ENCODE assay signal across 2 cellular contexts in the genomic region with DNA sequence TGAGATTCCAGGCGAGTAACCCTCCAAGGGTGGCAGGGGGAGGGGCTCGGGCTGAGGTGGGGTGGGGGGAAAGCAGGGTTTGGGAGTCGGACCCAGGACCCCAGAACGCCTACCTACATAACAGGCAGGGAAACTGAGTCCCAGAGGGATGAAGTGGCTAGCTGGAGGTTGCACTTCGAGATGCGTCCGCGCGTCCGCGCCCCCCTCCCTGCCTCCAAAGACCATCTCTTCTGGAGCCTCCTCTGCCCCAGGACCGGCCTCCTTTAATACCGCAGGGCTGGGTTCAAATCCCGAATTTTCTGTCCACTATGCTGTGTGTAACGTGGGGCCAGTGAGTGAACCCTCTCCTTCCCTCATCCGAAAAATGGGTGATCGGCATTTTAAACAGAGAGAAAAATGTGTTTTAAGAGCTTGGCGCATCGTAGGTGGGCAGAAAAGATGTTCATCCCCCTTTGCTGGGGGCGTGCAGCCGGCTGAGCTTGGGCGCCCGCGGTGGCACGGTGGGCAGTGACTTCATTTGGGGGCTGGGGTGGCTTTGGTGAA.
TF ChIP-seq lines count a peak whose summit lies in the region.

No MANE protein-coding gene starts in this region.

TF ChIP-seq in SK-N-SH, 30 proteins besides CTCF, POLR2A, EP300 and RAD21 (continued from another document):
- TF ChIP-seq, protein P1, sequence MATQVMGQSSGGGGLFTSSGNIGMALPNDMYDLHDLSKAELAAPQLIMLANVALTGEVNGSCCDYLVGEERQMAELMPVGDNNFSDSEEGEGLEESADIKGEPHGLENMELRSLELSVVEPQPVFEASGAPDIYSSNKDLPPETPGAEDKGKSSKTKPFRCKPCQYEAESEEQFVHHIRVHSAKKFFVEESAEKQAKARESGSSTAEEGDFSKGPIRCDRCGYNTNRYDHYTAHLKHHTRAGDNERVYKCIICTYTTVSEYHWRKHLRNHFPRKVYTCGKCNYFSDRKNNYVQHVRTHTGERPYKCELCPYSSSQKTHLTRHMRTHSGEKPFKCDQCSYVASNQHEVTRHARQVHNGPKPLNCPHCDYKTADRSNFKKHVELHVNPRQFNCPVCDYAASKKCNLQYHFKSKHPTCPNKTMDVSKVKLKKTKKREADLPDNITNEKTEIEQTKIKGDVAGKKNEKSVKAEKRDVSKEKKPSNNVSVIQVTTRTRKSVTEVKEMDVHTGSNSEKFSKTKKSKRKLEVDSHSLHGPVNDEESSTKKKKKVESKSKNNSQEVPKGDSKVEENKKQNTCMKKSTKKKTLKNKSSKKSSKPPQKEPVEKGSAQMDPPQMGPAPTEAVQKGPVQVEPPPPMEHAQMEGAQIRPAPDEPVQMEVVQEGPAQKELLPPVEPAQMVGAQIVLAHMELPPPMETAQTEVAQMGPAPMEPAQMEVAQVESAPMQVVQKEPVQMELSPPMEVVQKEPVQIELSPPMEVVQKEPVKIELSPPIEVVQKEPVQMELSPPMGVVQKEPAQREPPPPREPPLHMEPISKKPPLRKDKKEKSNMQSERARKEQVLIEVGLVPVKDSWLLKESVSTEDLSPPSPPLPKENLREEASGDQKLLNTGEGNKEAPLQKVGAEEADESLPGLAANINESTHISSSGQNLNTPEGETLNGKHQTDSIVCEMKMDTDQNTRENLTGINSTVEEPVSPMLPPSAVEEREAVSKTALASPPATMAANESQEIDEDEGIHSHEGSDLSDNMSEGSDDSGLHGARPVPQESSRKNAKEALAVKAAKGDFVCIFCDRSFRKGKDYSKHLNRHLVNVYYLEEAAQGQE (IDR thresholded peaks at IDR 0.05; ENCODE audit: low read depth, low read length): no peak
- TF ChIP-seq, protein P2, sequence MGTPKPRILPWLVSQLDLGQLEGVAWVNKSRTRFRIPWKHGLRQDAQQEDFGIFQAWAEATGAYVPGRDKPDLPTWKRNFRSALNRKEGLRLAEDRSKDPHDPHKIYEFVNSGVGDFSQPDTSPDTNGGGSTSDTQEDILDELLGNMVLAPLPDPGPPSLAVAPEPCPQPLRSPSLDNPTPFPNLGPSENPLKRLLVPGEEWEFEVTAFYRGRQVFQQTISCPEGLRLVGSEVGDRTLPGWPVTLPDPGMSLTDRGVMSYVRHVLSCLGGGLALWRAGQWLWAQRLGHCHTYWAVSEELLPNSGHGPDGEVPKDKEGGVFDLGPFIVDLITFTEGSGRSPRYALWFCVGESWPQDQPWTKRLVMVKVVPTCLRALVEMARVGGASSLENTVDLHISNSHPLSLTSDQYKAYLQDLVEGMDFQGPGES (IDR thresholded peaks at IDR 0.05; ENCODE audit: low read depth, low read length): no peak
- TF ChIP-seq SMC3 (IDR thresholded peaks at IDR 0.05; ENCODE audit: low read depth, low read length) (no peak), MXI1 (IDR thresholded peaks at IDR 0.05; ENCODE audit: low read depth, low read length) (no peak)
- TF ChIP-seq, protein P3, sequence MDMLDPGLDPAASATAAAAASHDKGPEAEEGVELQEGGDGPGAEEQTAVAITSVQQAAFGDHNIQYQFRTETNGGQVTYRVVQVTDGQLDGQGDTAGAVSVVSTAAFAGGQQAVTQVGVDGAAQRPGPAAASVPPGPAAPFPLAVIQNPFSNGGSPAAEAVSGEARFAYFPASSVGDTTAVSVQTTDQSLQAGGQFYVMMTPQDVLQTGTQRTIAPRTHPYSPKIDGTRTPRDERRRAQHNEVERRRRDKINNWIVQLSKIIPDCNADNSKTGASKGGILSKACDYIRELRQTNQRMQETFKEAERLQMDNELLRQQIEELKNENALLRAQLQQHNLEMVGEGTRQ (IDR thresholded peaks at IDR 0.05; ENCODE audit: borderline replicate concordance, low read depth, low read length): no peak

TF ChIP-seq in SK-N-SH treated with all-trans-retinoic acid at 6 μM for 48 hours, 23 proteins besides CTCF, POLR2A, EP300 and RAD21 (continued from another document):
- TF ChIP-seq, protein P4, sequence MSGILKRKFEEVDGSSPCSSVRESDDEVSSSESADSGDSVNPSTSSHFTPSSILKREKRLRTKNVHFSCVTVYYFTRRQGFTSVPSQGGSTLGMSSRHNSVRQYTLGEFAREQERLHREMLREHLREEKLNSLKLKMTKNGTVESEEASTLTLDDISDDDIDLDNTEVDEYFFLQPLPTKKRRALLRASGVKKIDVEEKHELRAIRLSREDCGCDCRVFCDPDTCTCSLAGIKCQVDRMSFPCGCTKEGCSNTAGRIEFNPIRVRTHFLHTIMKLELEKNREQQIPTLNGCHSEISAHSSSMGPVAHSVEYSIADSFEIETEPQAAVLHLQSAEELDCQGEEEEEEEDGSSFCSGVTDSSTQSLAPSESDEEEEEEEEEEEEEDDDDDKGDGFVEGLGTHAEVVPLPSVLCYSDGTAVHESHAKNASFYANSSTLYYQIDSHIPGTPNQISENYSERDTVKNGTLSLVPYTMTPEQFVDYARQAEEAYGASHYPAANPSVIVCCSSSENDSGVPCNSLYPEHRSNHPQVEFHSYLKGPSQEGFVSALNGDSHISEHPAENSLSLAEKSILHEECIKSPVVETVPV (CRISPR knock-in tag; IDR thresholded peaks at IDR 0.05): no peak
- TF ChIP-seq BACH2 (CRISPR knock-in tag; IDR thresholded peaks at IDR 0.05; ENCODE audit: borderline replicate concordance): no peak
- TF ChIP-seq ESRRG (CRISPR knock-in tag; IDR thresholded peaks at IDR 0.05): no peak
- TF ChIP-seq TCF4 (CRISPR knock-in tag; IDR thresholded peaks at IDR 0.05; ENCODE audit: borderline replicate concordance): no peak
- no peak for TF ChIP-seq ZNF565 (CRISPR knock-in tag; conservative IDR thresholded peaks at IDR 0.05; ENCODE audit: low read depth)
- TF ChIP-seq ARNTL (CRISPR knock-in tag; IDR thresholded peaks at IDR 0.05; ENCODE audit: borderline replicate concordance, low read depth): no peak
- TF ChIP-seq, protein P5, sequence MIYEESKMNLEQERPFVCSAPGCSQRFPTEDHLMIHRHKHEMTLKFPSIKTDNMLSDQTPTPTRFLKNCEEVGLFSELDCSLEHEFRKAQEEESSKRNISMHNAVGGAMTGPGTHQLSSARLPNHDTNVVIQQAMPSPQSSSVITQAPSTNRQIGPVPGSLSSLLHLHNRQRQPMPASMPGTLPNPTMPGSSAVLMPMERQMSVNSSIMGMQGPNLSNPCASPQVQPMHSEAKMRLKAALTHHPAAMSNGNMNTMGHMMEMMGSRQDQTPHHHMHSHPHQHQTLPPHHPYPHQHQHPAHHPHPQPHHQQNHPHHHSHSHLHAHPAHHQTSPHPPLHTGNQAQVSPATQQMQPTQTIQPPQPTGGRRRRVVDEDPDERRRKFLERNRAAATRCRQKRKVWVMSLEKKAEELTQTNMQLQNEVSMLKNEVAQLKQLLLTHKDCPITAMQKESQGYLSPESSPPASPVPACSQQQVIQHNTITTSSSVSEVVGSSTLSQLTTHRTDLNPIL (CRISPR knock-in tag; IDR thresholded peaks at IDR 0.05; ENCODE audit: low read depth): no peak
- no peak for TF ChIP-seq TOX (CRISPR knock-in tag; IDR thresholded peaks at IDR 0.05; ENCODE audit: borderline replicate concordance)
- TF ChIP-seq, protein P6, sequence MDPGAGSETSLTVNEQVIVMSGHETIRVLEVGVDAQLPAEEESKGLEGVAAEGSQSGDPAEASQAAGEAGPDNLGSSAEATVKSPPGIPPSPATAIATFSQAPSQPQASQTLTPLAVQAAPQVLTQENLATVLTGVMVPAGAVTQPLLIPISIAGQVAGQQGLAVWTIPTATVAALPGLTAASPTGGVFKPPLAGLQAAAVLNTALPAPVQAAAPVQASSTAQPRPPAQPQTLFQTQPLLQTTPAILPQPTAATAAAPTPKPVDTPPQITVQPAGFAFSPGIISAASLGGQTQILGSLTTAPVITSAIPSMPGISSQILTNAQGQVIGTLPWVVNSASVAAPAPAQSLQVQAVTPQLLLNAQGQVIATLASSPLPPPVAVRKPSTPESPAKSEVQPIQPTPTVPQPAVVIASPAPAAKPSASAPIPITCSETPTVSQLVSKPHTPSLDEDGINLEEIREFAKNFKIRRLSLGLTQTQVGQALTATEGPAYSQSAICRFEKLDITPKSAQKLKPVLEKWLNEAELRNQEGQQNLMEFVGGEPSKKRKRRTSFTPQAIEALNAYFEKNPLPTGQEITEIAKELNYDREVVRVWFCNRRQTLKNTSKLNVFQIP (CRISPR knock-in tag; IDR thresholded peaks at IDR 0.05; ENCODE audit: borderline replicate concordance, low read depth): no peak
- no peak for TF ChIP-seq SNAI2 (CRISPR knock-in tag; IDR thresholded peaks at IDR 0.05)
- no peak for TF ChIP-seq ZFP3 (CRISPR knock-in tag; IDR thresholded peaks at IDR 0.05)
- TF ChIP-seq RARB (CRISPR knock-in tag; IDR thresholded peaks at IDR 0.05): no peak
- TF ChIP-seq PPARA (CRISPR knock-in tag; IDR thresholded peaks at IDR 0.05; ENCODE audit: borderline replicate concordance): no peak
- TF ChIP-seq CSDC2 (CRISPR knock-in tag; IDR thresholded peaks at IDR 0.05): no peak
- no peak for TF ChIP-seq ZC3H10 (CRISPR knock-in tag; IDR thresholded peaks at IDR 0.05)
- TF ChIP-seq ZNF70 (CRISPR knock-in tag; IDR thresholded peaks at IDR 0.05): no peak
